ENCODE assay signal across 38 cellular contexts in the genomic region with DNA sequence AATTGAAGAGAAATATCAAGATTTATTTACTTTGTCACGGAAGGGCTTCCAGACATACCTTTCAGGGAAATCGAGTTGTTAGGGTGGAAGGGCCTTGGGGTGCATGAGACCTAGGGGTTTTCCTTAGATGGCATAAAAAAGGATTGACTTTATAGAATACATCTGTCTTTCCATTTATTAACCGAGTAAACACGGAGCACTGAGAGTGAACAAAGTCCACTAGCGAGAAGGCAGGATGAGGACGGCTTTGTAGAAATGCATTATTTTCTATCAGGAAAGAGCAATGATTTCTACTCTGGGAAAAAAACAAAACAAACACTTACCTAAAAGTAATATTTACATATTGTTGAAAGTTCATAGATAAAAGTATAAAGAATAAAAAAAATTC.
DNase-seq lines count a peak whose midpoint lies in the region; ATAC-seq and TF ChIP-seq lines count a peak whose summit lies in the region.
"Had no signal": no experiment of that assay in that cellular context is flagged by ENCODE, and none has a peak within 500 bp of the region (broad histone marks: within the 10 kb centered on the region; RNA-seq: fewer than 3 reads in every experiment).

No MANE protein-coding gene starts in this region.

- H4K8ac ChIP-seq in H9 (replicated peaks; ENCODE audit: insufficient read length, low read depth, low read length): no peak overlapping the region

- H3K79me2 ChIP-seq in H9 (ENCODE audit: insufficient read depth, low read length): peaks cover 2% of the 10 kb centered on the region; the same call in 1 of the 2 replicates

- H3K9me3 ChIP-seq in H9 (ENCODE audit: control insufficient read depth, low read depth, low read length): no peaks in the 10 kb centered on the region
- no peaks in the 10 kb centered on the region for H3K9me3 ChIP-seq in colonic mucosa
- H3K9me3 ChIP-seq in liver (ENCODE audit: control insufficient read depth in 4 of 4, low read length in 3 of 4): no peaks in the 10 kb centered on the region
- H3K9me3 ChIP-seq in stomach: no peaks in the 10 kb centered on the region
- H3K9me3 ChIP-seq: adrenal gland, BLaER1, gastroesophageal sphincter, neutrophil, prostate gland, tibial nerve had no signal

- DNase-seq in H9 (no peak), colonic mucosa (no peak), stomach (no peak), posterior cingulate gyrus (no peak), cerebellum (ENCODE audit: low spot score) (no peak)
- DNase-seq: activated CD4-positive, alpha-beta T cell treated with anti-CD3 and anti-CD28 coated beads for 36 hours; activated CD8-positive, alpha-beta T cell treated with anti-CD3 and anti-CD28 coated beads for 36 hours; activated naive CD4-positive, alpha-beta T cell treated with anti-CD3 and anti-CD28 coated beads for 36 hours; DMS79 treated with DMSO at 0.1 percent for 48 hours; dorsolateral prefrontal cortex; GDM1; GOT3; HFFc6; hippocampal formation; IMR-90; MV-4-11; NCI-H1436; NCI-H2081 treated with DMSO at 0.1 percent for 48 hours; NCI-H226; NCI-H69; PC-9; SHP77 treated with DMSO at 0.1 percent for 48 hours; stimulated activated CD4-positive, alpha-beta T cell treated with anti-CD3 and anti-CD28 coated beads, Interleukin-4, amount 100 ng/mL, for 24 hours; SW 1271; T-helper 9 cell had no signal

- H4K91ac ChIP-seq in H9 (ENCODE audit: insufficient read length, low read depth, low read length): no peak overlapping the region

- H3K14ac ChIP-seq in H9 (ENCODE audit: insufficient read depth, low read length): no peak overlapping the region

- no peak overlapping the region for H2BK5ac ChIP-seq in H9 (ENCODE audit: insufficient read length, low read length)

- H3K4me2 ChIP-seq in H9 (ENCODE audit: insufficient read depth, insufficient read length, low read length): no peak overlapping the region
- H3K4me2 ChIP-seq: BLaER1, PC-9 had no signal

- no peak overlapping the region for H3K18ac ChIP-seq in H9 (ENCODE audit: insufficient read length, low read depth, low read length)

- H3K4me1 ChIP-seq in H9 (ENCODE audit: insufficient read depth, low read length) (peaks cover 3% of the 10 kb centered on the region; the same call in 1 of the 2 replicates), colonic mucosa (peaks cover 9% of the 10 kb centered on the region), liver (ENCODE audit: control insufficient read depth in 4 of 4, insufficient read depth in 4 of 4, low read length in 3 of 4) (peaks cover 3 to 25% (median 17%) of the 10 kb centered on the region in 4 donors), stomach (peaks cover 0 to 43% (median 22%) of the 10 kb centered on the region in 4 donors)
- H3K4me1 ChIP-seq: prostate gland, tibial nerve had no signal

- H2BK12ac ChIP-seq in H9 (ENCODE audit: insufficient read length, low read depth, low read length): no peak overlapping the region

- TF ChIP-seq POLR2A in stomach (IDR thresholded peaks at IDR 0.05): no peak

- no peak overlapping the region for H3K56ac ChIP-seq in H9 (ENCODE audit: insufficient read length, low read depth, low read length)

- H3K9ac ChIP-seq in H9 (ENCODE audit: extremely low read depth, insufficient read length, low read length) (no peak overlapping the region), colonic mucosa (ENCODE audit: low read depth in 2 of 2, low read length in 2 of 2) (peak overlapping the region in 1 of 2 donors; percentile 70), liver (ENCODE audit: low read depth in 1 of 2, low read length in 2 of 2) (peak overlapping the region; percentile 5 to 38)
- H3K9ac ChIP-seq: BLaER1 had no signal

- H3K9me3 Mint-ChIP-seq in H9: no peaks in the 10 kb centered on the region
- H3K9me3 Mint-ChIP-seq: activated CD8-positive, alpha-beta T cell treated with anti-CD3 and anti-CD28 coated beads for 36 hours; activated naive CD4-positive, alpha-beta T cell treated with anti-CD3 and anti-CD28 coated beads for 36 hours; central memory CD8-positive, alpha-beta T cell; HFFc6; memory B cell had no signal

- H2BK120ac ChIP-seq in H9 (ENCODE audit: low read depth, low read length, poor library complexity, severe bottlenecking): no peak overlapping the region

- H3K4me3 ChIP-seq in colonic mucosa (no peak overlapping the region), liver (ENCODE audit: low read depth in 1 of 3, low read length in 3 of 3) (peak overlapping the region; percentile 49 to 70 (median 51)), stomach (peak overlapping the region; percentile 15 to 32 (median 18))
- H3K4me3 ChIP-seq: adrenal gland, BLaER1, dorsolateral prefrontal cortex, gastroesophageal sphincter, PC-9, prostate gland, tibial nerve had no signal

- no peaks in the 10 kb centered on the region for H3K23me2 ChIP-seq in H9 (ENCODE audit: insufficient read length, low read depth, low read length, poor library complexity, severe bottlenecking)

- peaks cover 28 to 30% of the 10 kb centered on the region in 2 experiments for H3K4me1 Mint-ChIP-seq in H9

- WGBS in H9 (ENCODE audit: extremely low coverage, insufficient read length, low lambda C conversion rate): no CpG with 5 or more reads among the region's 6 CpGs
- WGBS in liver: 40% methylated on average over 6 of the region's 6 CpGs
- 30 to 62% (median 52%) methylated on average over 6 of the region's 6 CpGs for whole genome bisulfite sequencing in stomach, 5 donors

- no peaks in the 10 kb centered on the region for H4K20me1 ChIP-seq in H9 (ENCODE audit: control insufficient read depth, insufficient read depth, insufficient read length)

- H3K36me3 ChIP-seq in colonic mucosa (no peaks in the 10 kb centered on the region), liver (ENCODE audit: control insufficient read depth in 4 of 4, insufficient read depth in 3 of 4, low read depth in 1 of 4, low read length in 3 of 4) (no peaks in the 10 kb centered on the region), stomach (peaks cover 0 to 11% (median 9%) of the 10 kb centered on the region in 4 donors)
- H3K36me3 ChIP-seq: adrenal gland, prostate gland had no signal

- no peak overlapping the region for H3K4ac ChIP-seq in H9 (ENCODE audit: low read depth, low read length)

- intact Hi-C loops in colonic mucosa (cut with DNase I): loop anchor here (10.0 kb wide), 1 partner anchor 159 kb away; no protein-coding TSS in a partner anchor
- intact Hi-C loops in stomach (cut with DNase I; ENCODE audit: low total_unique reads): no loop called here
- intact Hi-C loops in posterior cingulate gyrus (cut with DNase I): no loop called here

- no peak for TF ChIP-seq EP300 in stomach (IDR thresholded peaks at IDR 0.05)

- H3T11ph ChIP-seq in H9 (ENCODE audit: low read length): no peak overlapping the region

- no peak overlapping the region for H3K4me3 Mint-ChIP-seq in H9
- H3K4me3 Mint-ChIP-seq: activated CD4-positive, alpha-beta T cell treated with anti-CD3 and anti-CD28 coated beads for 36 hours; activated CD8-positive, alpha-beta T cell treated with anti-CD3 and anti-CD28 coated beads for 36 hours; activated naive CD4-positive, alpha-beta T cell treated with anti-CD3 and anti-CD28 coated beads for 36 hours; central memory CD8-positive, alpha-beta T cell; HFFc6; memory B cell had no signal

- H3K27me3 ChIP-seq in H9 (ENCODE audit: insufficient read depth, low read length): no peaks in the 10 kb centered on the region
- no peaks in the 10 kb centered on the region for H3K27me3 ChIP-seq in colonic mucosa
- no peaks in the 10 kb centered on the region for H3K27me3 ChIP-seq in liver (ENCODE audit: control insufficient read depth in 4 of 4, insufficient read depth in 4 of 4, low read length in 3 of 4)
- H3K27me3 ChIP-seq in stomach: no peaks in the 10 kb centered on the region
- H3K27me3 ChIP-seq: adrenal gland, BLaER1, dorsolateral prefrontal cortex, gastroesophageal sphincter, neutrophil, tibial nerve had no signal

- H3K27ac ChIP-seq in H9 (ENCODE audit: insufficient read length, low read depth, low read length) (no peak overlapping the region), colonic mucosa (peak overlapping the region; percentile 83), liver (ENCODE audit: low read depth in 1 of 2, low read length in 2 of 2) (peak overlapping the region; percentile 82 to 89), stomach (peak overlapping the region; percentile 21 to 77 (median 70))
- H3K27ac ChIP-seq: adrenal gland, BLaER1, dorsolateral prefrontal cortex, gastroesophageal sphincter, HL-60, neutrophil, PC-9, prostate gland, tibial nerve had no signal

- H2AK5ac ChIP-seq in H9 (ENCODE audit: insufficient read length, low read length): no peak overlapping the region

- no peak overlapping the region for H2BK15ac ChIP-seq in H9 (ENCODE audit: low read depth, low read length)

- peaks cover 3 to 15% (median 9%) of the 10 kb centered on the region in 3 experiments; a peak in 6 of 7 replicates for H3K36me3 Mint-ChIP-seq in H9 (ENCODE audit: insufficient read depth in 1 of 3, low read depth in 3 of 3)

- TF ChIP-seq CTCF in H9 (conservative IDR thresholded peaks at IDR 0.05) (no peak), colonic mucosa (IDR thresholded peaks at IDR 0.05) (no peak), liver (IDR thresholded peaks at IDR 0.05; ENCODE audit: low read depth, low read length, missing input control) (no peak), stomach (IDR thresholded peaks at IDR 0.05) (no peak)

- H2BK20ac ChIP-seq in H9 (ENCODE audit: low read depth, low read length, poor library complexity, severe bottlenecking): no peak overlapping the region

- peaks cover 4% of the 10 kb centered on the region for H3K79me1 ChIP-seq in H9 (ENCODE audit: insufficient read depth, low read depth, low read length, poor library complexity, severe bottlenecking)

- H3K27ac Mint-ChIP-seq in H9: peak overlapping the region in 2 of 3 experiments; percentile 71 to 91; a peak in 3 of 7 replicates
- H3K27ac Mint-ChIP-seq: activated CD4-positive, alpha-beta T cell treated with anti-CD3 and anti-CD28 coated beads for 36 hours; activated CD8-positive, alpha-beta T cell treated with anti-CD3 and anti-CD28 coated beads for 36 hours; activated naive CD4-positive, alpha-beta T cell treated with anti-CD3 and anti-CD28 coated beads for 36 hours; HFFc6; memory B cell had no signal

- ATAC-seq in HG03139 (IDR thresholded peaks at IDR 0.05; ENCODE audit: unreplicated experiment) (no peak), GM18511 (IDR thresholded peaks at IDR 0.05; ENCODE audit: unreplicated experiment) (no peak)
- ATAC-seq: activated CD4-positive, alpha-beta T cell treated with anti-CD3 and anti-CD28 coated beads for 36 hours; activated CD8-positive, alpha-beta T cell treated with anti-CD3 and anti-CD28 coated beads for 36 hours; gastroesophageal sphincter; sciatic nerve had no signal

- peak in 1 of 2 donors; percentile 20 for TF ChIP-seq RAD21 in liver (IDR thresholded peaks at IDR 0.05)

- H3K27me3 Mint-ChIP-seq in H9 (ENCODE audit: low read depth): no peaks in the 10 kb centered on the region
- H3K27me3 Mint-ChIP-seq: activated CD4-positive, alpha-beta T cell treated with anti-CD3 and anti-CD28 coated beads for 36 hours; activated CD8-positive, alpha-beta T cell treated with anti-CD3 and anti-CD28 coated beads for 36 hours; central memory CD8-positive, alpha-beta T cell; memory B cell had no signal

- no peak overlapping the region for H4K5ac ChIP-seq in H9 (ENCODE audit: insufficient read length, low read depth, low read length)

- H2AFZ ChIP-seq in H9 (ENCODE audit: low read length): no peak overlapping the region
- H2AFZ ChIP-seq: PC-9 had no signal

- H3K23ac ChIP-seq in H9 (ENCODE audit: insufficient read length, low read depth, low read length): no peak overlapping the region

TF ChIP-seq in liver, 16 proteins besides CTCF, POLR2A, EP300 and RAD21 (continues in another document):
- TF ChIP-seq TAF1 (conservative IDR thresholded peaks at IDR 0.05): peak; percentile 9
